20 cellular contexts compared by ENCODE assay signal in genomic region chr1:162635418-162635817, GRCh38. TPM values are rescaled to one million over a fixed set of nuclear protein-coding genes. Genes with fewer than 3 reads are reported as not detected.
DNase-seq lines count a peak whose midpoint lies in the region; ATAC-seq and TF ChIP-seq lines count a peak whose summit lies in the region.
"Had no signal": no experiment of that assay in that cellular context is flagged by ENCODE, and none has a peak within 500 bp of the region (broad histone marks: within the 10 kb centered on the region; RNA-seq: fewer than 3 reads in every experiment).

No MANE protein-coding gene starts in this region.

- ATAC-seq in CD8-positive, alpha-beta T cell: no peak
- ATAC-seq: heart left ventricle, PC-3 had no signal

- intact Hi-C loops in CD8-positive, alpha-beta T cell (cut with DNase I, micrococcal nuclease): no loop called here

- H3K36me3 ChIP-seq in BJ (ENCODE audit: control insufficient read depth, insufficient read depth, low read length) (no peaks in the 10 kb centered on the region), hepatocyte (replicated peaks; ENCODE audit: insufficient read depth, low read depth) (no peaks in the 10 kb centered on the region), skeletal muscle satellite cell (ENCODE audit: insufficient read depth, low read length) (peaks cover 10% of the 10 kb centered on the region)
- no peaks in the 10 kb centered on the region for H3K36me3 ChIP-seq in CD8-positive, alpha-beta T cell (ENCODE audit: insufficient read depth, low read length)
- H3K36me3 ChIP-seq: ascending aorta; BLaER1 treated with 17β-estradiol and CSF1 and Interleukin-3, amounts not matched to agents 10 nM and 100 nM; heart left ventricle had no signal

- H3K4me1 ChIP-seq in hepatocyte (ENCODE audit: insufficient read depth): peaks cover 5% of the 10 kb centered on the region
- peaks cover 35% of the 10 kb centered on the region for H3K4me1 ChIP-seq in skeletal muscle satellite cell (ENCODE audit: control insufficient read depth, insufficient read depth, low read length)
- no peaks in the 10 kb centered on the region for H3K4me1 ChIP-seq in CD8-positive, alpha-beta T cell (ENCODE audit: insufficient read depth, low read length)
- H3K4me1 ChIP-seq: BLaER1 treated with 17β-estradiol and CSF1 and Interleukin-3, amounts not matched to agents 10 nM and 100 nM had no signal

- peaks cover 72% of the 10 kb centered on the region for H3K79me2 ChIP-seq in hepatocyte

- no peak for DNase-seq in BJ (ENCODE audit: low read depth)
- no peak for DNase-seq in hepatocyte (ENCODE audit: low spot score)
- no peak for DNase-seq in DMS 273 (lab: John Stamatoyannopoulos, UW; ENCODE audit: unreplicated experiment)
- DNase-seq in NCI-H2029 (lab: John Stamatoyannopoulos, UW): no peak
- no peak for DNase-seq in CD8-positive, alpha-beta T cell
- DNase-seq in AG08396 (ENCODE audit: low spot score): no peak
- DNase-seq: activated CD8-positive, alpha-beta memory T cell treated with anti-CD3 and anti-CD28 coated beads, Interleukin-2, amount 50 U/mL, for 48 hours; activated gamma-delta T cell; cortex of kidney; heart left ventricle; KG1; NCI-H1092; NCI-H526; PC-3; stimulated activated CD4-positive, alpha-beta T cell treated with anti-CD3 and anti-CD28 coated beads, Interleukin-2, amount 100 ng/mL, for 48 hours had no signal

- POLR2A ChIA-PET in BJ (lab: Charles Lee): interaction anchor here (0.6 kb wide), 1 partner anchor 9 kb away, joined by 3 read pairs; no protein-coding TSS in a partner anchor
- POLR2A ChIA-PET in CD8-positive, alpha-beta T cell (lab: Charles Lee): no interaction called here

- H2AFZ ChIP-seq in hepatocyte: no peak overlapping the region

- H3K4me3 ChIP-seq in BJ (ENCODE audit: low read depth, low read length): peak overlapping the region; percentile 69
- H3K4me3 ChIP-seq in WI38 (ENCODE audit: low read depth, low read length): peak overlapping the region; percentile 92
- no peak overlapping the region for H3K4me3 ChIP-seq in hepatocyte
- H3K4me3 ChIP-seq in skeletal muscle satellite cell (ENCODE audit: low read length): peak overlapping the region; percentile 76
- no peak overlapping the region for H3K4me3 ChIP-seq in CD8-positive, alpha-beta T cell (ENCODE audit: low read depth, low read length)
- H3K4me3 ChIP-seq: BLaER1 treated with 17β-estradiol and CSF1 and Interleukin-3, amounts not matched to agents 10 nM and 100 nM had no signal

- no peaks in the 10 kb centered on the region for H3K36me3 Mint-ChIP-seq in CD8-positive, alpha-beta T cell

- CTCF ChIA-PET in BJ (lab: Yijun Ruan, JAX): interaction anchor here (2.2 kb wide), 1 partner anchor 23 kb away, joined by 5 read pairs; no protein-coding TSS in a partner anchor
- CTCF ChIA-PET in CD8-positive, alpha-beta T cell (lab: Charles Lee): no interaction called here

- H3K9me3 ChIP-seq in hepatocyte (ENCODE audit: low read depth): no peaks in the 10 kb centered on the region
- H3K9me3 ChIP-seq in skeletal muscle satellite cell (replicated peaks; ENCODE audit: low read length): no peaks in the 10 kb centered on the region
- no peaks in the 10 kb centered on the region for H3K9me3 ChIP-seq in CD8-positive, alpha-beta T cell (ENCODE audit: low read length)
- H3K9me3 ChIP-seq: ascending aorta; BLaER1 treated with 17β-estradiol and CSF1 and Interleukin-3, amounts not matched to agents 10 nM and 100 nM; heart left ventricle; SJSA1 had no signal

- H3K9ac ChIP-seq in skeletal muscle satellite cell (ENCODE audit: low read depth, low read length): no peak overlapping the region
- H3K9ac ChIP-seq: BLaER1 treated with 17β-estradiol and CSF1 and Interleukin-3, amounts not matched to agents 10 nM and 100 nM had no signal

- peak overlapping the region; percentile 78 for H3K4me2 ChIP-seq in hepatocyte
- peak overlapping the region; percentile 92 for H3K4me2 ChIP-seq in skeletal muscle satellite cell (ENCODE audit: low read length)
- H3K4me2 ChIP-seq: BLaER1 treated with 17β-estradiol and CSF1 and Interleukin-3, amounts not matched to agents 10 nM and 100 nM had no signal

- no peaks in the 10 kb centered on the region for H3K27me3 Mint-ChIP-seq in CD8-positive, alpha-beta T cell (ENCODE audit: low read depth)

- no peak overlapping the region for H3K27ac Mint-ChIP-seq in CD8-positive, alpha-beta T cell

- no peak overlapping the region for H3K4me3 Mint-ChIP-seq in CD8-positive, alpha-beta T cell

- peaks cover 2% of the 10 kb centered on the region for H4K20me1 ChIP-seq in hepatocyte (ENCODE audit: insufficient read depth, poor library complexity, severe bottlenecking)
- H4K20me1 ChIP-seq: BLaER1 treated with 17β-estradiol and CSF1 and Interleukin-3, amounts not matched to agents 10 nM and 100 nM had no signal

- no peaks in the 10 kb centered on the region for H3K9me3 Mint-ChIP-seq in CD8-positive, alpha-beta T cell

- H3K9me2 ChIP-seq in hepatocyte (replicated peaks; ENCODE audit: insufficient read depth): no peaks in the 10 kb centered on the region

- TF ChIP-seq CTCF in BJ (IDR thresholded peaks at IDR 0.05; ENCODE audit: insufficient read depth, low read depth, low read length): no peak
- no peak for TF ChIP-seq CTCF in WI38 (IDR thresholded peaks at IDR 0.05; ENCODE audit: low read depth, low read length)
- TF ChIP-seq CTCF in hepatocyte (IDR thresholded peaks at IDR 0.05; ENCODE audit: poor library complexity): no peak
- TF ChIP-seq CTCF in CD8-positive, alpha-beta T cell (IDR thresholded peaks at IDR 0.05): no peak

- no peaks in the 10 kb centered on the region for H3K4me1 Mint-ChIP-seq in CD8-positive, alpha-beta T cell (ENCODE audit: low read depth)

- H3K27me3 ChIP-seq in BJ (ENCODE audit: control insufficient read depth, insufficient read depth, low read length): no peaks in the 10 kb centered on the region
- no peaks in the 10 kb centered on the region for H3K27me3 ChIP-seq in hepatocyte
- H3K27me3 ChIP-seq in skeletal muscle satellite cell (ENCODE audit: control insufficient read depth, insufficient read depth, low read length): no peaks in the 10 kb centered on the region
- no peaks in the 10 kb centered on the region for H3K27me3 ChIP-seq in CD8-positive, alpha-beta T cell (ENCODE audit: insufficient read depth, low read length)
- H3K27me3 ChIP-seq: ascending aorta; BLaER1 treated with 17β-estradiol and CSF1 and Interleukin-3, amounts not matched to agents 10 nM and 100 nM; heart left ventricle; SJSA1 had no signal

- no peak overlapping the region for H3K27ac ChIP-seq in hepatocyte
- no peak overlapping the region for H3K27ac ChIP-seq in CD8-positive, alpha-beta T cell (ENCODE audit: low read depth, low read length)
- H3K27ac ChIP-seq: BLaER1 treated with 17β-estradiol and CSF1 and Interleukin-3, amounts not matched to agents 10 nM and 100 nM; SJSA1 had no signal

- WGBS in hepatocyte (ENCODE audit: low lambda C conversion rate, missing lambda C conversion rate): 71% methylated on average over 4 of the region's 4 CpGs

RNA-seq across cellular contexts. Expression of gene DDR2, which starts 3.2 kb away (rescaled TPM):
- 267 and 282 TPM in 2 replicates for polyA plus RNA-seq in BJ (2011; rRNA removed)
- polyA minus RNA-seq in BJ (2011; rRNA and poly(A)+ RNA removed): 348 and 481 TPM in 2 replicates
- total RNA-seq in hepatocyte: 40.2 and 40.7 TPM in 2 replicates
- 15.7 and 21.6 TPM in 2 replicates for polyA plus RNA-seq in hepatocyte
- 165 and 169 TPM in 2 replicates for total RNA-seq in skeletal muscle satellite cell (2012; rRNA removed)
- total RNA-seq in CD8-positive, alpha-beta T cell: under 1 TPM; 0.25 to 0.38 TPM

Comparison
In these comparisons a context has a peak if more than half of its experiments do, and no peak if none do; other contexts are left out.
1. H3K4me3 ChIP-seq: peak in BJ (single experiment), WI38 (single experiment) and skeletal muscle satellite cell (single experiment); none in hepatocyte (single experiment) and CD8-positive, alpha-beta T cell (single experiment).
2. RNA of gene DDR2, which starts 3.2 kb away (total RNA-seq): 40.2 to 40.7 TPM in hepatocyte; 0.25 to 0.38 TPM in CD8-positive, alpha-beta T cell; every median in the first group is over 10 times any median in the second.